Comparison of ENCODE assay signal across 22 cellular contexts in genomic region chr5:13932561-13932960, GRCh38. TPM values are rescaled to one million over a fixed set of nuclear protein-coding genes. Genes with fewer than 3 reads are reported as not detected.
DNase-seq lines count a peak whose midpoint lies in the region; ATAC-seq and TF ChIP-seq lines count a peak whose summit lies in the region.
"Had no signal": no experiment of that assay in that cellular context is flagged by ENCODE, and none has a peak within 500 bp of the region (broad histone marks: within the 10 kb centered on the region; RNA-seq: fewer than 3 reads in every experiment).

No MANE protein-coding gene starts in this region.

- intact Hi-C loops in MCF 10A (cut with micrococcal nuclease), result no loop called here
- intact Hi-C loops in breast epithelium (cut with DNase I; ENCODE audit: low total_unique reads), result no loop called here

- H3K27ac Mint-ChIP-seq in MCF 10A (ENCODE audit: low read depth, unreplicated experiment), result no peak overlapping the region
- H3K27ac Mint-ChIP-seq: CD8-positive, alpha-beta T cell had no signal

- no peak for TF ChIP-seq POLR2A in breast epithelium (IDR thresholded peaks at IDR 0.05)

- H3K9me3 Mint-ChIP-seq in MCF 10A (ENCODE audit: unreplicated experiment), result no peaks in the 10 kb centered on the region

- H3K27me3 Mint-ChIP-seq in MCF 10A (ENCODE audit: insufficient read depth, unreplicated experiment), result no peaks in the 10 kb centered on the region

- no TSS peak for BruUV-seq in MCF 10A (replicated peaks; lab: Mats Ljungman, UMichigan)

- H3K36me3 ChIP-seq in breast epithelium, result no peaks in the 10 kb centered on the region

- no peaks in the 10 kb centered on the region for H3K36me3 Mint-ChIP-seq in MCF 10A (ENCODE audit: insufficient read depth, unreplicated experiment)
- H3K36me3 Mint-ChIP-seq: CD8-positive, alpha-beta T cell had no signal

- TF ChIP-seq CTCF in MCF 10A (IDR thresholded peaks at IDR 0.05; ENCODE audit: unreplicated experiment) (no peak), breast epithelium (IDR thresholded peaks at IDR 0.05) (no peak), epithelial cell of esophagus (IDR thresholded peaks at IDR 0.05; ENCODE audit: insufficient read depth, low read depth, low read length, missing control alignments) (no peak)

- no peaks in the 10 kb centered on the region for H3K27me3 ChIP-seq in breast epithelium

- ATAC-seq in HG03342 (IDR thresholded peaks at IDR 0.05; ENCODE audit: unreplicated experiment), result no peak
- ATAC-seq: CD8-positive, alpha-beta T cell had no signal

- no peaks in the 10 kb centered on the region for H3K4me1 ChIP-seq in breast epithelium

- no peaks in the 10 kb centered on the region for H3K9me3 ChIP-seq in breast epithelium

- DNase-seq in MCF 10A (ENCODE audit: unreplicated experiment), result peak; percentile 11
- DNase-seq in breast epithelium (ENCODE audit: low spot score in 2 of 2), result no peak
- DNase-seq in epithelial cell of esophagus (ENCODE audit: low read depth), result peak; percentile 97
- peak; percentile 91 for DNase-seq in kidney tubule cell (ENCODE audit: low spot score)
- DNase-seq in NCI-H1436 (lab: John Stamatoyannopoulos, UW), result no peak
- DNase-seq in stimulated activated CD8-positive, alpha-beta memory T cell treated with anti-CD3 and anti-CD28 coated beads, Interleukin-4, amount 100 ng/mL, for 48 hours, result no peak
- DNase-seq: 8988T; AML-193; Calu3; CD8-positive, alpha-beta T cell; DMS153; GM23248; H9; KG1; MV-4-11; NCI-H1105 treated with DMSO at 0.1 percent for 48 hours; NCI-H2081 treated with DMSO at 0.1 percent for 48 hours; OCI-M1; SHP77 treated with DMSO at 0.1 percent for 48 hours had no signal

- H3K4me1 Mint-ChIP-seq in MCF 10A (ENCODE audit: insufficient read depth, unreplicated experiment), result peaks cover 9% of the 10 kb centered on the region

- no peak overlapping the region for H3K4me3 Mint-ChIP-seq in MCF 10A (ENCODE audit: unreplicated experiment)
- H3K4me3 Mint-ChIP-seq: CD8-positive, alpha-beta T cell; H9 had no signal

- H3K4me3 ChIP-seq in breast epithelium (no peak overlapping the region), epithelial cell of esophagus (ENCODE audit: low read length) (no peak overlapping the region)
- H3K4me3 ChIP-seq: GM23248, SK-N-MC had no signal

- POLR2A ChIA-PET in MCF 10A (lab: Yijun Ruan, JAX), result no interaction called here

- no peak overlapping the region for H3K27ac ChIP-seq in breast epithelium
- H3K27ac ChIP-seq: GM23248, HL-60, SK-N-MC had no signal

- CTCF ChIA-PET in MCF 10A (lab: Yijun Ruan, JAX), result interaction anchor here (0.7 to 1.3 kb wide), 2 partner anchors 1031 to 1640 kb away, joined by 3 to 5 read pairs; no protein-coding TSS in a partner anchor

RNA-seq across cellular contexts. Expression of gene DNAH5, which starts 11.9 kb away (rescaled TPM):
- 0.05 and 0.07 TPM in 2 replicates for total RNA-seq in MCF 10A (2022)
- 10 to 100 TPM in 1 of 3 donors, 1 to 10 TPM in 1, under 1 TPM in 1; 0.48 to 14.4 (median 3.8) TPM for total RNA-seq in breast epithelium
- total RNA-seq: CD8-positive, alpha-beta T cell had no signal

Comparison
In these comparisons a context has a peak if more than half of its experiments do, and no peak if none do; other contexts are left out.
1. DNase-seq: peak in MCF 10A (single experiment), epithelial cell of esophagus (single experiment) and kidney tubule cell (single experiment); none in breast epithelium (0 of 2), NCI-H1436 (single experiment) and stimulated activated CD8-positive, alpha-beta memory T cell treated with anti-CD3 and anti-CD28 coated beads, Interleukin-4, amount 100 ng/mL, for 48 hours (single experiment).